ENCODE assay signal across 9 cellular contexts in the genomic region with DNA sequence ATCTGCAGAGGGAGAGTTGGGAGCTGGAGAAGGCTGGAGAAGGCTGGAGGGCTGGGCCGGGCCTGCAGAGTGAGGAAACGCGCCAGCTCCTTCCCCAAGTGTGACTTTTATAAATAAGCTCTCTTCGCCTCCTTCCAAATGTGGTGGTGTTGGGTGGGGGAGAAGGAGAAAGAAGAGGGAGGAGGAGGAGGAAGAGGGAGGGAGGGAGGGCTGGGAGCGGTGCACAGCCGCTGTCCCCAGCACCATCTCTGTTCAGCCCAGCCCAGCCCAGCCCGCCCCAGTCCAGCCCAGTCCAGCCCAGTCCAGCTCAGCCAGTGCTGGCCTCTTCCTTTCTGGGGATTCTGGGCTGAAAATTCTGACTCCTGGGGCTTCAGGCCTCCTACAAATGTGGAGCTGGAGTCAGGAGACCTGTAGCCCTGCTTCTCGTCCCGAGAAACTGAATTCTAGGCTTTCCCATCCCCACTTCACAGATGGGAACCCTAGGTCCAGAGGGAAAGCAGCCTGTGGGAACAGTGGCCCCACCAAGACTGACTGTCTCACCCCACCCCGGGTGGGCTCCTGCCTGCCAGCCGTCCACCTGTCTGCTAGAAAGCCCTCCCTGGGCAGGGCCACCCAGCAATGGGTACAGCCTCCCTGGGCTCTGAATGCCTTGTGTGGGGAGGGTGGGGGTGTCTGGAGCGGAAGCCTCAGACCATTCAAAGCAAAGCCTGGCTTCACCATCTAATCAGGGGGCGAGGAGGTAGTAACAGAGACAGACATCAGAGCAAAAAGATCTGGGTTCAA. TPM values are rescaled to one million over a fixed set of nuclear protein-coding genes. Genes with fewer than 3 reads are reported as not detected.
DNase-seq lines count a peak whose midpoint lies in the region; ATAC-seq, FAIRE-seq and TF ChIP-seq lines count a peak whose summit lies in the region.
"Had no signal": no experiment of that assay in that cellular context is flagged by ENCODE, and none has a peak within 500 bp of the region (broad histone marks: within the 10 kb centered on the region; RNA-seq: fewer than 3 reads in every experiment).

No MANE protein-coding gene starts in this region.

- intact Hi-C loops in K562 (cut with micrococcal nuclease): loop anchor here (5.0 kb wide), 1 partner anchor 35 kb away; a partner anchor contains a TSS
- intact Hi-C loops in natural killer cell (cut with micrococcal nuclease): loop anchor here (5.0 kb wide), 1 partner anchor 35 kb away; a partner anchor contains a TSS
- intact Hi-C loops in esophagus squamous epithelium (cut with DNase I): no loop called here

- H3K27me3 Mint-ChIP-seq in HFFc6 (ENCODE audit: insufficient read depth) (peaks cover 2% of the 10 kb centered on the region), natural killer cell (ENCODE audit: low read depth in 2 of 2) (no peaks in the 10 kb centered on the region)

- no peak for TF ChIP-seq EP300 in K562 (IDR thresholded peaks at IDR 0.05; ENCODE audit: low read length)

- H2AFZ ChIP-seq in K562 (ENCODE audit: low read depth, low read length): no peak overlapping the region

- H3K79me2 ChIP-seq in K562 (ENCODE audit: control insufficient read depth, insufficient read depth, low read length): peaks cover 10% of the 10 kb centered on the region; the same call in 2 of the 3 replicates

- DNase-seq in AG20443 (ENCODE audit: low spot score): peak; percentile 51
- DNase-seq in HFFc6: no peak
- DNase-seq in K562 (ENCODE audit: extremely low read depth in 1 of 4, low spot score in 3 of 4): no peak
- DNase-seq in natural killer cell: no peak
- DNase-seq in OCI-M2 (lab: John Stamatoyannopoulos, UW; ENCODE audit: unreplicated experiment): no peak
- no peak for DNase-seq in esophagus squamous epithelium (lab: John Stamatoyannopoulos, UW)
- DNase-seq in NK-92 treated with Interleukin-12 subunit alpha and Interleukin-12 subunit beta, amount 100 ng/mL, for 24 hours (lab: John Stamatoyannopoulos, UW): no peak

- no peak for FAIRE-seq in K562 (lab: Jason Lieb, UNC)

- H3K4me1 Mint-ChIP-seq in HFFc6 (ENCODE audit: low read depth) (peaks cover 49% of the 10 kb centered on the region), natural killer cell (peaks cover 35 to 42% of the 10 kb centered on the region in 2 donors)

- peaks cover 7% of the 10 kb centered on the region for H3K36me3 Mint-ChIP-seq in HFFc6 (ENCODE audit: low read depth)
- H3K36me3 Mint-ChIP-seq in natural killer cell: no peaks in the 10 kb centered on the region

- ATAC-seq in K562 (no peak), natural killer cell (peak in 2 of 3 donors; percentile 5 to 28), HG03097 (IDR thresholded peaks at IDR 0.05; ENCODE audit: low FRiP score, unreplicated experiment) (no peak)

- TF ChIP-seq CTCF in HFFc6 (IDR thresholded peaks at IDR 0.05): no peak
- TF ChIP-seq CTCF in K562 (IDR thresholded peaks at IDR 0.05 in 2 of 3, conservative IDR thresholded peaks at IDR 0.05 in 1 of 3; ENCODE audit: insufficient read depth in 2 of 3, low read depth in 1 of 3, low read length in 3 of 3): no peak
- TF ChIP-seq CTCF in natural killer cell (IDR thresholded peaks at IDR 0.05): no peak
- TF ChIP-seq CTCF in esophagus squamous epithelium (IDR thresholded peaks at IDR 0.05): no peak

- H3K27ac ChIP-seq in K562 (ENCODE audit: extremely low read depth, low read depth, low read length) (no peak overlapping the region), esophagus squamous epithelium (peak overlapping the region in 2 of 4 donors; percentile 14 to 49)
- H3K27ac ChIP-seq: neutrophil had no signal

- WGBS in K562 (ENCODE audit: insufficient coverage, low coverage, missing lambda C conversion rate): 72% methylated on average over 8 of the region's 13 CpGs
- WGBS in esophagus squamous epithelium, 2 donors: 62 to 81% methylated on average over 7 to 9 of the region's 13 CpGs

- POLR2A ChIA-PET in K562 (lab: Yijun Ruan, JAX): interaction anchor here (0.7 to 3.3 kb wide), 4 partner anchors 11 to 908 kb away, joined by 3 to 16 read pairs (median 3); no protein-coding TSS in a partner anchor

- in situ Hi-C loops in K562 (cut with MboI): no loop called here

- H3K4me3 Mint-ChIP-seq in HFFc6 (peak overlapping the region; percentile 89), natural killer cell (peak overlapping the region; percentile 94)

- H3K27ac Mint-ChIP-seq in HFFc6: peak overlapping the region; percentile 96
- H3K27ac Mint-ChIP-seq in natural killer cell: peak overlapping the region; percentile 85 to 92

- TF ChIP-seq RAD21 in K562 (CRISPR knock-in tag; conservative IDR thresholded peaks at IDR 0.05 in 1 of 2, IDR thresholded peaks at IDR 0.05 in 1 of 2): no peak

- H3K4me1 ChIP-seq in K562 (replicated peaks in 1 of 2; ENCODE audit: control insufficient read depth in 2 of 2, insufficient read depth in 2 of 2, low read length in 2 of 2) (peaks cover 20 to 50% of the 10 kb centered on the region in 2 experiments), esophagus squamous epithelium (peaks cover 26 to 61% (median 45%) of the 10 kb centered on the region in 3 donors)

- no peak for TF ChIP-seq POLR2A in K562 (conservative IDR thresholded peaks at IDR 0.05)
- TF ChIP-seq POLR2A in esophagus squamous epithelium (IDR thresholded peaks at IDR 0.05): no peak

- H3K4me2 ChIP-seq in K562 (ENCODE audit: insufficient read depth, low read length): no peak overlapping the region

- CTCF ChIA-PET in K562 (lab: Yijun Ruan, JAX; ENCODE audit: low intra/inter-chr PET ratio): no interaction called here

- H3K36me3 ChIP-seq in K562 (ENCODE audit: control insufficient read depth, insufficient read depth, low read length): no peaks in the 10 kb centered on the region
- no peaks in the 10 kb centered on the region for H3K36me3 ChIP-seq in esophagus squamous epithelium
- H3K36me3 ChIP-seq: neutrophil had no signal

- H3K9me1 ChIP-seq in K562 (ENCODE audit: control insufficient read depth, insufficient read depth, low read length): peaks cover 6% of the 10 kb centered on the region

- H3K4me3 ChIP-seq in K562 (no peak overlapping the region), esophagus squamous epithelium (no peak overlapping the region)

- peaks cover 29% of the 10 kb centered on the region for H4K20me1 ChIP-seq in K562 (replicated peaks; ENCODE audit: control insufficient read depth, insufficient read depth, low read length)

- H3K9ac ChIP-seq in K562 (ENCODE audit: insufficient read depth in 1 of 2, low read depth in 2 of 2, low read length in 2 of 2): no peak overlapping the region

- no TSS peak for BruUV-seq in K562 (replicated peaks; lab: Mats Ljungman, UMichigan)

- H3K9me3 ChIP-seq in K562 (replicated peaks; ENCODE audit: control insufficient read depth, insufficient read depth, low read depth, low read length) (no peaks in the 10 kb centered on the region), esophagus squamous epithelium (no peaks in the 10 kb centered on the region)
- H3K9me3 ChIP-seq: neutrophil had no signal

- H3K27me3 ChIP-seq in K562 (ENCODE audit: control insufficient read depth in 2 of 2, insufficient read depth in 2 of 2, low read length in 2 of 2) (no peaks in the 10 kb centered on the region), esophagus squamous epithelium (peaks cover 0 to 17% (median 0%) of the 10 kb centered on the region in 4 donors)

- H3K9me3 Mint-ChIP-seq in HFFc6 (no peaks in the 10 kb centered on the region), natural killer cell (no peaks in the 10 kb centered on the region)

RNA-seq across cellular contexts. Expression of a gene that starts 2.3 kb away (rescaled TPM):
- total RNA-seq in HFFc6 (2021; fragmentation: NEBNext Ultra II Directional; extraction: Animal tissue kit (Norgen Biotek cat#: 25700)): 10 to 100 TPM in 5 of 6 experiments, 1 to 10 TPM in 1; 9.6 to 14.7 (median 12.2) TPM
- 30.3 and 77.9 TPM in 2 replicates for total RNA-seq in K562 (2011; cell fraction: chromatin; rRNA removed; ENCODE audit: low replicate concordance)
- total RNA-seq in K562 (2011; cell fraction: nucleolus; rRNA removed): 38.9 and 39.9 TPM in 2 replicates
- 23.4 and 25.5 TPM in 2 replicates for total RNA-seq in K562 (2011; cell fraction: nucleoplasm; rRNA removed)
- 9.1 and 9.9 TPM in 2 replicates for total RNA-seq in K562 (2014; rRNA removed)
- total RNA-seq in K562 (2014; rRNA removed; fragmentation: Illumina TruSeq; extraction: Trizol): 2.3 and 3.9 TPM in 2 replicates
- total RNA-seq in K562 (2015; rRNA removed; fragmentation: Illumina TruSeq; extraction: Trizol): 6.3 and 9.6 TPM in 2 replicates
- 8.0 and 8.9 TPM in 2 replicates for total RNA-seq in K562 (2021)
- polyA plus RNA-seq in K562 (2011; rRNA removed): 6.7 and 7.5 TPM in 2 replicates
- polyA plus RNA-seq in K562 (2011; cell fraction: cytosol; rRNA removed): 5.7 and 9.2 TPM in 2 replicates
- polyA plus RNA-seq in K562 (2011; cell fraction: nucleus; rRNA removed): 47.5 and 68.0 TPM in 2 replicates
- 7.2 and 8.0 TPM in 2 replicates for polyA plus RNA-seq in K562 (2012)
- polyA plus RNA-seq in K562 (2014; fragmentation: Illumina TruSeq; extraction: Trizol): 6.1 and 9.9 TPM in 2 replicates
- polyA plus RNA-seq in K562 (2014; fragmentation: Nextera tagmentation; extraction: Ambion mirVana): under 1 TPM; 0.04 to 0.15 TPM
- 11.7 and 15.1 TPM in 2 replicates for polyA plus RNA-seq in K562 (2014; rRNA removed)
- polyA minus RNA-seq in K562 (2011; rRNA and poly(A)+ RNA removed): 14.4 and 26.2 TPM in 2 replicates
- polyA minus RNA-seq in K562 (2011; cell fraction: cytosol; rRNA and poly(A)+ RNA removed): 6.7 and 8.3 TPM in 2 replicates
- polyA minus RNA-seq in K562 (2011; cell fraction: nucleus; rRNA and poly(A)+ RNA removed): 9.0 and 13.7 TPM in 2 replicates
- 10 to 100 TPM; 13.2 to 20.4 (median 14.7) TPM for total RNA-seq in natural killer cell
- total RNA-seq in esophagus squamous epithelium: 1 to 10 TPM in 3 of 4 donors, under 1 TPM in 1; 0.94 to 4.0 (median 1.8) TPM

RNA-seq across cellular contexts. Expression of a gene that starts 21.4 kb away (rescaled TPM):
- total RNA-seq in HFFc6 (2021; fragmentation: NEBNext Ultra II Directional; extraction: Animal tissue kit (Norgen Biotek cat#: 25700)): 10 to 100 TPM; 10.3 to 18.6 (median 16.8) TPM
- total RNA-seq in K562 (2011; cell fraction: chromatin; rRNA removed; ENCODE audit: low replicate concordance): 36.5 and 95.8 TPM in 2 replicates
- 87.9 and 90.7 TPM in 2 replicates for total RNA-seq in K562 (2011; cell fraction: nucleolus; rRNA removed)
- total RNA-seq in K562 (2011; cell fraction: nucleoplasm; rRNA removed): 50.6 and 64.7 TPM in 2 replicates
- total RNA-seq in K562 (2014; rRNA removed): 44.2 and 52.6 TPM in 2 replicates
- total RNA-seq in K562 (2014; rRNA removed; fragmentation: Illumina TruSeq; extraction: Trizol): 11.7 and 13.2 TPM in 2 replicates
- total RNA-seq in K562 (2015; rRNA removed; fragmentation: Illumina TruSeq; extraction: Trizol): 17.5 and 17.9 TPM in 2 replicates
- 32.6 and 37.3 TPM in 2 replicates for total RNA-seq in K562 (2021)
- polyA plus RNA-seq in K562 (2011; rRNA removed): 18.4 and 18.9 TPM in 2 replicates
- 22.5 and 50.4 TPM in 2 replicates for polyA plus RNA-seq in K562 (2011; cell fraction: cytosol; rRNA removed)
- 22.8 and 51.7 TPM in 2 replicates for polyA plus RNA-seq in K562 (2011; cell fraction: nucleus; rRNA removed)
- polyA plus RNA-seq in K562 (2012): 24.2 and 35.9 TPM in 2 replicates
- polyA plus RNA-seq in K562 (2014; fragmentation: Illumina TruSeq; extraction: Trizol): 25.5 and 26.3 TPM in 2 replicates
- 1 to 10 TPM; 7.7 to 8.6 TPM for polyA plus RNA-seq in K562 (2014; fragmentation: Nextera tagmentation; extraction: Ambion mirVana)
- 40.7 and 41.7 TPM in 2 replicates for polyA plus RNA-seq in K562 (2014; rRNA removed)
- 5.8 and 10.2 TPM in 2 replicates for polyA minus RNA-seq in K562 (2011; rRNA and poly(A)+ RNA removed)
- 7.9 and 9.4 TPM in 2 replicates for polyA minus RNA-seq in K562 (2011; cell fraction: cytosol; rRNA and poly(A)+ RNA removed)
- 33.2 and 40.7 TPM in 2 replicates for polyA minus RNA-seq in K562 (2011; cell fraction: nucleus; rRNA and poly(A)+ RNA removed)
- total RNA-seq in natural killer cell: 10 to 100 TPM; 14.7 to 23.7 (median 20.0) TPM
- total RNA-seq in esophagus squamous epithelium: 10 to 100 TPM in 3 of 4 donors, 1 to 10 TPM in 1; 8.3 to 22.6 (median 19.3) TPM

RNA-seq across cellular contexts. Expression of a gene that starts 33.8 kb away (rescaled TPM):
- total RNA-seq in HFFc6 (2021; fragmentation: NEBNext Ultra II Directional; extraction: Animal tissue kit (Norgen Biotek cat#: 25700)): 10 to 100 TPM; 70.1 to 91.4 (median 83.4) TPM
- total RNA-seq in K562 (2011; cell fraction: chromatin; rRNA removed; ENCODE audit: low replicate concordance): 117 and 181 TPM in 2 replicates
- total RNA-seq in K562 (2011; cell fraction: nucleolus; rRNA removed): 113 TPM in 2 replicates
- 140 and 171 TPM in 2 replicates for total RNA-seq in K562 (2011; cell fraction: nucleoplasm; rRNA removed)
- 170 and 183 TPM in 2 replicates for total RNA-seq in K562 (2014; rRNA removed)
- total RNA-seq in K562 (2014; rRNA removed; fragmentation: Illumina TruSeq; extraction: Trizol): 117 and 124 TPM in 2 replicates
- 123 and 128 TPM in 2 replicates for total RNA-seq in K562 (2015; rRNA removed; fragmentation: Illumina TruSeq; extraction: Trizol)
- total RNA-seq in K562 (2021): 135 and 144 TPM in 2 replicates
- polyA plus RNA-seq in K562 (2011; rRNA removed): 115 and 168 TPM in 2 replicates
- 171 and 217 TPM in 2 replicates for polyA plus RNA-seq in K562 (2011; cell fraction: cytosol; rRNA removed)
- 88.8 and 118 TPM in 2 replicates for polyA plus RNA-seq in K562 (2011; cell fraction: nucleus; rRNA removed)
- polyA plus RNA-seq in K562 (2012): 99.9 and 166 TPM in 2 replicates
- 206 and 216 TPM in 2 replicates for polyA plus RNA-seq in K562 (2014; fragmentation: Illumina TruSeq; extraction: Trizol)
- 100 to 1,000 TPM in 1 of 2 experiments, 10 to 100 TPM in 1; 79.5 to 150 TPM for polyA plus RNA-seq in K562 (2014; fragmentation: Nextera tagmentation; extraction: Ambion mirVana)
- polyA plus RNA-seq in K562 (2014; rRNA removed): 270 and 301 TPM in 2 replicates
- polyA minus RNA-seq in K562 (2011; rRNA and poly(A)+ RNA removed): 64.3 and 80.9 TPM in 2 replicates
- 39.0 and 45.1 TPM in 2 replicates for polyA minus RNA-seq in K562 (2011; cell fraction: cytosol; rRNA and poly(A)+ RNA removed)
- polyA minus RNA-seq in K562 (2011; cell fraction: nucleus; rRNA and poly(A)+ RNA removed): 19.1 and 20.2 TPM in 2 replicates
- 100 to 1,000 TPM in 1 of 3 donors, 10 to 100 TPM in 2; 93.1 to 101 (median 94.2) TPM for total RNA-seq in natural killer cell
- total RNA-seq in esophagus squamous epithelium: 10 to 100 TPM; 24.9 to 44.7 (median 42.6) TPM

RNA-seq across cellular contexts. Expression of a gene that starts 34.0 kb away (rescaled TPM):
- total RNA-seq in HFFc6 (2021; fragmentation: NEBNext Ultra II Directional; extraction: Animal tissue kit (Norgen Biotek cat#: 25700)): 10 to 100 TPM; 17.8 to 20.6 (median 18.6) TPM
- 18.6 and 26.1 TPM in 2 replicates for total RNA-seq in K562 (2011; cell fraction: chromatin; rRNA removed; ENCODE audit: low replicate concordance)
- 21.3 and 26.5 TPM in 2 replicates for total RNA-seq in K562 (2011; cell fraction: nucleolus; rRNA removed)
- total RNA-seq in K562 (2011; cell fraction: nucleoplasm; rRNA removed): 23.2 and 25.1 TPM in 2 replicates
- 6.9 and 8.6 TPM in 2 replicates for total RNA-seq in K562 (2014; rRNA removed)
- 3.8 and 4.2 TPM in 2 replicates for total RNA-seq in K562 (2014; rRNA removed; fragmentation: Illumina TruSeq; extraction: Trizol)
- total RNA-seq in K562 (2015; rRNA removed; fragmentation: Illumina TruSeq; extraction: Trizol): 4.4 and 4.6 TPM in 2 replicates
- 10.1 and 11.3 TPM in 2 replicates for total RNA-seq in K562 (2021)
- polyA plus RNA-seq in K562 (2011; rRNA removed): 2.0 and 3.7 TPM in 2 replicates
- polyA plus RNA-seq in K562 (2011; cell fraction: cytosol; rRNA removed): 3.2 and 14.7 TPM in 2 replicates
- 4.0 and 7.2 TPM in 2 replicates for polyA plus RNA-seq in K562 (2011; cell fraction: nucleus; rRNA removed)
- polyA plus RNA-seq in K562 (2012): 5.5 and 7.0 TPM in 2 replicates
- 4.6 and 6.4 TPM in 2 replicates for polyA plus RNA-seq in K562 (2014; fragmentation: Illumina TruSeq; extraction: Trizol)
- 1 to 10 TPM; 1.1 to 1.4 TPM for polyA plus RNA-seq in K562 (2014; fragmentation: Nextera tagmentation; extraction: Ambion mirVana)
- 9.2 and 11.4 TPM in 2 replicates for polyA plus RNA-seq in K562 (2014; rRNA removed)
- polyA minus RNA-seq in K562 (2011; rRNA and poly(A)+ RNA removed): 5.5 and 7.9 TPM in 2 replicates
- polyA minus RNA-seq in K562 (2011; cell fraction: cytosol; rRNA and poly(A)+ RNA removed): 3.3 and 3.4 TPM in 2 replicates
- 8.8 and 10.3 TPM in 2 replicates for polyA minus RNA-seq in K562 (2011; cell fraction: nucleus; rRNA and poly(A)+ RNA removed)
- total RNA-seq in natural killer cell: 1 to 10 TPM; 8.7 to 9.9 (median 9.3) TPM
- 1 to 10 TPM; 2.7 to 5.7 (median 4.8) TPM for total RNA-seq in esophagus squamous epithelium

RNA-seq across cellular contexts. Expression of a gene that starts 49.6 kb away (rescaled TPM):
- total RNA-seq in HFFc6 (2021; fragmentation: NEBNext Ultra II Directional; extraction: Animal tissue kit (Norgen Biotek cat#: 25700)): 1 to 10 TPM; 2.4 to 3.1 (median 2.7) TPM
- total RNA-seq in K562 (2011; cell fraction: chromatin; rRNA removed; ENCODE audit: low replicate concordance): 1.3 TPM in 1 of 2 replicates, not detected in the other
- total RNA-seq in K562 (2011; cell fraction: nucleolus; rRNA removed): 0.83 and 1.3 TPM in 2 replicates
- 0.76 and 0.88 TPM in 2 replicates for total RNA-seq in K562 (2011; cell fraction: nucleoplasm; rRNA removed)
- total RNA-seq in K562 (2014; rRNA removed) (2.3 and 2.5 TPM in 2 replicates), K562 (2014; rRNA removed; fragmentation: Illumina TruSeq; extraction: Trizol) (0.26 TPM in 1 of 2 replicates, not detected in the other), K562 (2015; rRNA removed; fragmentation: Illumina TruSeq; extraction: Trizol) (0.25 and 0.38 TPM in 2 replicates), K562 (2021) (1.1 and 1.3 TPM in 2 replicates), natural killer cell (under 1 TPM; 0.40 to 0.83 (median 0.48) TPM), esophagus squamous epithelium (1 to 10 TPM in 1 of 4 donors, under 1 TPM in 1, not detected in 2; 0.97 to 1.3 TPM)
- polyA plus RNA-seq in K562 (2011; rRNA removed) (0.84 and 1.6 TPM in 2 replicates), K562 (2014; fragmentation: Illumina TruSeq; extraction: Trizol) (0.39 and 0.42 TPM in 2 replicates), K562 (2014; fragmentation: Nextera tagmentation; extraction: Ambion mirVana) (not detected), K562 (2014; rRNA removed) (1.3 and 2.1 TPM in 2 replicates)
- 1.8 and 2.7 TPM in 2 replicates for polyA plus RNA-seq in K562 (2011; cell fraction: cytosol; rRNA removed)
- polyA plus RNA-seq in K562 (2011; cell fraction: nucleus; rRNA removed): 1.7 TPM in 2 replicates
- polyA plus RNA-seq in K562 (2012): 0.70 and 2.2 TPM in 2 replicates
- 0.32 TPM in 1 of 2 replicates, not detected in the other for polyA minus RNA-seq in K562 (2011; rRNA and poly(A)+ RNA removed)
- polyA minus RNA-seq in K562 (2011; cell fraction: cytosol; rRNA and poly(A)+ RNA removed): 1.2 and 1.9 TPM in 2 replicates
- 0.27 and 0.33 TPM in 2 replicates for polyA minus RNA-seq in K562 (2011; cell fraction: nucleus; rRNA and poly(A)+ RNA removed)

Comparison
In these comparisons a context has a peak if more than half of its experiments do, and no peak if none do; other contexts are left out.
1. ATAC-seq: peak in natural killer cell (2 of 3); none in K562 (single experiment) and HG03097 (single experiment).